Comparison of ENCODE assay signal across 1 cellular context in the genomic region with DNA sequence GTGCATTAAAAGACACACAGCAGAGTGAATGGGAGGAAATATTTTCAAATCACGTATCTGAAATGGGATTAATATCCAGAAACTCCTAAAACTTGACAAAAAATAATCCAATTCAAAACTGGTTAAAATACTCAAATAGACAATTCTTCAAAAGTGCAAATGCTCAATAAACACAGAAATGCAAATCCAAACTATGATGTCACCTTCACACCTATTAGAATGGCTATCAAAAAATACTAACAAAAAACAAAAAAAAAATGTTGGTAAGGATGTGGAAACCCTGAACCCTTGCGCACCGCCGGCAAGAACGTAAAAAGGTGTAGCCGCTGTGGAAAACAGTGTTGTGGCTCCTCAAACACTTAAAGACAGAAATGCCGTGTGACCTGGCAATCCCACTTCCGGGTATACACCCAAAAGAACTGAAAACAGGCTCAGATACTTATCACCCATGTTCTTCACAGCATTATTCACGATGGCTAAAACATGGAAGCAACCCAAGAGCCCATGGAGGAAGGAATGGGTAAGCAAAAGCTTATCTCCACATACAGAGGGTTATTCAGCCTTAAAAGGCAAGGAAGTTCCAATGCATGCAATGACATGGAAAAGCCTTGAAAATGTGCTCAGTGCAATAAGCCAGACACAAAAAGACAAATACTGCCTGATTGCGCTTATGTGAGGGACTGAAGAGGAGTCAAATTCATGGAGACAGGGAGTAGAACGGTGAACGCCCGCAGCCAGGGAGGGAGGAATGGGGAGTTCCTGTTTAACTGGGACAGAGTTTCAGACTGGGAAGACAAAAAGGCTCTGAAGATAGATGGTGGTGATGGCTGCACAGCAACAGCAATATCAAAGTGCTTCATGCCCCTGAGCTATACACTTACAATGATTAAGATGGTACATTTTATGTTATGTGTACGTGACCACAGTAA.
TF ChIP-seq lines count a peak whose summit lies in the region.

No MANE protein-coding gene starts in this region.

TF ChIP-seq in K562, 482 proteins besides CTCF, POLR2A, EP300 and RAD21 (continued from another document and continues in another):
- TF ChIP-seq, protein P1, sequence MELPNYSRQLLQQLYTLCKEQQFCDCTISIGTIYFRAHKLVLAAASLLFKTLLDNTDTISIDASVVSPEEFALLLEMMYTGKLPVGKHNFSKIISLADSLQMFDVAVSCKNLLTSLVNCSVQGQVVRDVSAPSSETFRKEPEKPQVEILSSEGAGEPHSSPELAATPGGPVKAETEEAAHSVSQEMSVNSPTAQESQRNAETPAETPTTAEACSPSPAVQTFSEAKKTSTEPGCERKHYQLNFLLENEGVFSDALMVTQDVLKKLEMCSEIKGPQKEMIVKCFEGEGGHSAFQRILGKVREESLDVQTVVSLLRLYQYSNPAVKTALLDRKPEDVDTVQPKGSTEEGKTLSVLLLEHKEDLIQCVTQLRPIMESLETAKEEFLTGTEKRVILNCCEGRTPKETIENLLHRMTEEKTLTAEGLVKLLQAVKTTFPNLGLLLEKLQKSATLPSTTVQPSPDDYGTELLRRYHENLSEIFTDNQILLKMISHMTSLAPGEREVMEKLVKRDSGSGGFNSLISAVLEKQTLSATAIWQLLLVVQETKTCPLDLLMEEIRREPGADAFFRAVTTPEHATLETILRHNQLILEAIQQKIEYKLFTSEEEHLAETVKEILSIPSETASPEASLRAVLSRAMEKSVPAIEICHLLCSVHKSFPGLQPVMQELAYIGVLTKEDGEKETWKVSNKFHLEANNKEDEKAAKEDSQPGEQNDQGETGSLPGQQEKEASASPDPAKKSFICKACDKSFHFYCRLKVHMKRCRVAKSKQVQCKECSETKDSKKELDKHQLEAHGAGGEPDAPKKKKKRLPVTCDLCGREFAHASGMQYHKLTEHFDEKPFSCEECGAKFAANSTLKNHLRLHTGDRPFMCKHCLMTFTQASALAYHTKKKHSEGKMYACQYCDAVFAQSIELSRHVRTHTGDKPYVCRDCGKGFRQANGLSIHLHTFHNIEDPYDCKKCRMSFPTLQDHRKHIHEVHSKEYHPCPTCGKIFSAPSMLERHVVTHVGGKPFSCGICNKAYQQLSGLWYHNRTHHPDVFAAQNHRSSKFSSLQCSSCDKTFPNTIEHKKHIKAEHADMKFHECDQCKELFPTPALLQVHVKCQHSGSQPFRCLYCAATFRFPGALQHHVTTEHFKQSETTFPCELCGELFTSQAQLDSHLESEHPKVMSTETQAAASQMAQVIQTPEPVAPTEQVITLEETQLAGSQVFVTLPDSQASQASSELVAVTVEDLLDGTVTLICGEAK (IDR thresholded peaks at IDR 0.05) = peak; percentile 40; the same call in 1 of the 2 replicates
- TF ChIP-seq, protein P1 (CRISPR knock-in tag; IDR thresholded peaks at IDR 0.05) = no peak
- TF ChIP-seq HDAC3 (IDR thresholded peaks at IDR 0.05; ENCODE audit: borderline replicate concordance, partially characterized antibody) = no peak
- TF ChIP-seq, protein P2, sequence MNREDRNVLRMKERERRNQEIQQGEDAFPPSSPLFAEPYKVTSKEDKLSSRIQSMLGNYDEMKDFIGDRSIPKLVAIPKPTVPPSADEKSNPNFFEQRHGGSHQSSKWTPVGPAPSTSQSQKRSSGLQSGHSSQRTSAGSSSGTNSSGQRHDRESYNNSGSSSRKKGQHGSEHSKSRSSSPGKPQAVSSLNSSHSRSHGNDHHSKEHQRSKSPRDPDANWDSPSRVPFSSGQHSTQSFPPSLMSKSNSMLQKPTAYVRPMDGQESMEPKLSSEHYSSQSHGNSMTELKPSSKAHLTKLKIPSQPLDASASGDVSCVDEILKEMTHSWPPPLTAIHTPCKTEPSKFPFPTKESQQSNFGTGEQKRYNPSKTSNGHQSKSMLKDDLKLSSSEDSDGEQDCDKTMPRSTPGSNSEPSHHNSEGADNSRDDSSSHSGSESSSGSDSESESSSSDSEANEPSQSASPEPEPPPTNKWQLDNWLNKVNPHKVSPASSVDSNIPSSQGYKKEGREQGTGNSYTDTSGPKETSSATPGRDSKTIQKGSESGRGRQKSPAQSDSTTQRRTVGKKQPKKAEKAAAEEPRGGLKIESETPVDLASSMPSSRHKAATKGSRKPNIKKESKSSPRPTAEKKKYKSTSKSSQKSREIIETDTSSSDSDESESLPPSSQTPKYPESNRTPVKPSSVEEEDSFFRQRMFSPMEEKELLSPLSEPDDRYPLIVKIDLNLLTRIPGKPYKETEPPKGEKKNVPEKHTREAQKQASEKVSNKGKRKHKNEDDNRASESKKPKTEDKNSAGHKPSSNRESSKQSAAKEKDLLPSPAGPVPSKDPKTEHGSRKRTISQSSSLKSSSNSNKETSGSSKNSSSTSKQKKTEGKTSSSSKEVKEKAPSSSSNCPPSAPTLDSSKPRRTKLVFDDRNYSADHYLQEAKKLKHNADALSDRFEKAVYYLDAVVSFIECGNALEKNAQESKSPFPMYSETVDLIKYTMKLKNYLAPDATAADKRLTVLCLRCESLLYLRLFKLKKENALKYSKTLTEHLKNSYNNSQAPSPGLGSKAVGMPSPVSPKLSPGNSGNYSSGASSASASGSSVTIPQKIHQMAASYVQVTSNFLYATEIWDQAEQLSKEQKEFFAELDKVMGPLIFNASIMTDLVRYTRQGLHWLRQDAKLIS (CRISPR knock-in tag; IDR thresholded peaks at IDR 0.05) = no peak
- TF ChIP-seq TEAD2 (tag; IDR thresholded peaks at IDR 0.05) = no peak; the same call in 1 of the 2 replicates
- no peak for TF ChIP-seq BDP1 (IDR thresholded peaks at IDR 0.05; ENCODE audit: insufficient read depth, insufficient read length)
- TF ChIP-seq CEBPG (CRISPR knock-in tag; IDR thresholded peaks at IDR 0.05) = peak; percentile 34; the same call in 1 of the 2 replicates
- no peak for TF ChIP-seq CEBPG (tag; conservative IDR thresholded peaks at IDR 0.05 in 1 of 2, IDR thresholded peaks at IDR 0.05 in 1 of 2)
- TF ChIP-seq, protein P3, sequence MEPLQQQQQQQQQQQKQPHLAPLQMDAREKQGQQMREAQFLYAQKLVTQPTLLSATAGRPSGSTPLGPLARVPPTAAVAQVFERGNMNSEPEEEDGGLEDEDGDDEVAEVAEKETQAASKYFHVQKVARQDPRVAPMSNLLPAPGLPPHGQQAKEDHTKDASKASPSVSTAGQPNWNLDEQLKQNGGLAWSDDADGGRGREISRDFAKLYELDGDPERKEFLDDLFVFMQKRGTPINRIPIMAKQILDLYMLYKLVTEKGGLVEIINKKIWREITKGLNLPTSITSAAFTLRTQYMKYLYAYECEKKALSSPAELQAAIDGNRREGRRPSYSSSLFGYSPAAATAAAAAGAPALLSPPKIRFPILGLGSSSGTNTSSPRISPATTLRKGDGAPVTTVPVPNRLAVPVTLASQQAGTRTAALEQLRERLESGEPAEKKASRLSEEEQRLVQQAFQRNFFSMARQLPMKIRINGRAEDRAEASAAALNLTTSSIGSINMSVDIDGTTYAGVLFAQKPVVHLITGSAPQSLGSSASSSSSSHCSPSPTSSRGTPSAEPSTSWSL (CRISPR knock-in tag; IDR thresholded peaks at IDR 0.05; ENCODE audit: borderline replicate concordance) = no peak
- TF ChIP-seq ZNF143 (CRISPR knock-in tag; IDR thresholded peaks at IDR 0.05) = no peak
- TF ChIP-seq TSC22D4 (tag; IDR thresholded peaks at IDR 0.05) = no peak
- no peak for TF ChIP-seq ZNF707 (CRISPR knock-in tag; conservative IDR thresholded peaks at IDR 0.05)
- TF ChIP-seq, protein P4, sequence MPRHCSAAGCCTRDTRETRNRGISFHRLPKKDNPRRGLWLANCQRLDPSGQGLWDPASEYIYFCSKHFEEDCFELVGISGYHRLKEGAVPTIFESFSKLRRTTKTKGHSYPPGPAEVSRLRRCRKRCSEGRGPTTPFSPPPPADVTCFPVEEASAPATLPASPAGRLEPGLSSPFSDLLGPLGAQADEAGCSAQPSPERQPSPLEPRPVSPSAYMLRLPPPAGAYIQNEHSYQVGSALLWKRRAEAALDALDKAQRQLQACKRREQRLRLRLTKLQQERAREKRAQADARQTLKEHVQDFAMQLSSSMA (CRISPR knock-in tag; IDR thresholded peaks at IDR 0.05) = no peak
- TF ChIP-seq FOXM1 (IDR thresholded peaks at IDR 0.05; ENCODE audit: low read depth) = 0 out of 2 replicates have a peak, but pooled peaks have one; percentile 8
- TF ChIP-seq FOXM1 (CRISPR knock-in tag; IDR thresholded peaks at IDR 0.05; ENCODE audit: low read depth) = no peak
- no peak for TF ChIP-seq NFYB (IDR thresholded peaks at IDR 0.05; ENCODE audit: extremely low read depth, insufficient read length)
- TF ChIP-seq, protein P5, sequence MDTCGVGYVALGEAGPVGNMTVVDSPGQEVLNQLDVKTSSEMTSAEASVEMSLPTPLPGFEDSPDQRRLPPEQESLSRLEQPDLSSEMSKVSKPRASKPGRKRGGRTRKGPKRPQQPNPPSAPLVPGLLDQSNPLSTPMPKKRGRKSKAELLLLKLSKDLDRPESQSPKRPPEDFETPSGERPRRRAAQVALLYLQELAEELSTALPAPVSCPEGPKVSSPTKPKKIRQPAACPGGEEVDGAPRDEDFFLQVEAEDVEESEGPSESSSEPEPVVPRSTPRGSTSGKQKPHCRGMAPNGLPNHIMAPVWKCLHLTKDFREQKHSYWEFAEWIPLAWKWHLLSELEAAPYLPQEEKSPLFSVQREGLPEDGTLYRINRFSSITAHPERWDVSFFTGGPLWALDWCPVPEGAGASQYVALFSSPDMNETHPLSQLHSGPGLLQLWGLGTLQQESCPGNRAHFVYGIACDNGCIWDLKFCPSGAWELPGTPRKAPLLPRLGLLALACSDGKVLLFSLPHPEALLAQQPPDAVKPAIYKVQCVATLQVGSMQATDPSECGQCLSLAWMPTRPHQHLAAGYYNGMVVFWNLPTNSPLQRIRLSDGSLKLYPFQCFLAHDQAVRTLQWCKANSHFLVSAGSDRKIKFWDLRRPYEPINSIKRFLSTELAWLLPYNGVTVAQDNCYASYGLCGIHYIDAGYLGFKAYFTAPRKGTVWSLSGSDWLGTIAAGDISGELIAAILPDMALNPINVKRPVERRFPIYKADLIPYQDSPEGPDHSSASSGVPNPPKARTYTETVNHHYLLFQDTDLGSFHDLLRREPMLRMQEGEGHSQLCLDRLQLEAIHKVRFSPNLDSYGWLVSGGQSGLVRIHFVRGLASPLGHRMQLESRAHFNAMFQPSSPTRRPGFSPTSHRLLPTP (IDR thresholded peaks at IDR 0.05; ENCODE audit: borderline replicate concordance, extremely low read depth, insufficient read length) = no peak
- TF ChIP-seq CHD2 (IDR thresholded peaks at IDR 0.05; ENCODE audit: low read depth, low read length) = no peak
- peak in 1 of 2 experiments; percentile 46; a peak in 1 of 3 replicates for TF ChIP-seq CBX3 (IDR thresholded peaks at IDR 0.05; ENCODE audit: borderline replicate concordance in 1 of 2, low read length in 2 of 2)
- no peak for TF ChIP-seq ZNF347 (CRISPR knock-in tag; IDR thresholded peaks at IDR 0.05; ENCODE audit: low read depth)
- no peak for TF ChIP-seq SAFB2 (IDR thresholded peaks at IDR 0.05; ENCODE audit: borderline replicate concordance, low read depth, low read length, severe bottlenecking)
- 0 out of 2 replicates have a peak, but pooled peaks have one; percentile 53 for TF ChIP-seq NBN (IDR thresholded peaks at IDR 0.05; ENCODE audit: low read depth)
- TF ChIP-seq TEAD4 (IDR thresholded peaks at IDR 0.05; ENCODE audit: low read length) = peak; percentile 67
- 0 out of 2 replicates have a peak, but pooled peaks have one; percentile 33 for TF ChIP-seq TEAD4 (CRISPR knock-in tag; IDR thresholded peaks at IDR 0.05; ENCODE audit: borderline replicate concordance)
- TF ChIP-seq, protein P6, sequence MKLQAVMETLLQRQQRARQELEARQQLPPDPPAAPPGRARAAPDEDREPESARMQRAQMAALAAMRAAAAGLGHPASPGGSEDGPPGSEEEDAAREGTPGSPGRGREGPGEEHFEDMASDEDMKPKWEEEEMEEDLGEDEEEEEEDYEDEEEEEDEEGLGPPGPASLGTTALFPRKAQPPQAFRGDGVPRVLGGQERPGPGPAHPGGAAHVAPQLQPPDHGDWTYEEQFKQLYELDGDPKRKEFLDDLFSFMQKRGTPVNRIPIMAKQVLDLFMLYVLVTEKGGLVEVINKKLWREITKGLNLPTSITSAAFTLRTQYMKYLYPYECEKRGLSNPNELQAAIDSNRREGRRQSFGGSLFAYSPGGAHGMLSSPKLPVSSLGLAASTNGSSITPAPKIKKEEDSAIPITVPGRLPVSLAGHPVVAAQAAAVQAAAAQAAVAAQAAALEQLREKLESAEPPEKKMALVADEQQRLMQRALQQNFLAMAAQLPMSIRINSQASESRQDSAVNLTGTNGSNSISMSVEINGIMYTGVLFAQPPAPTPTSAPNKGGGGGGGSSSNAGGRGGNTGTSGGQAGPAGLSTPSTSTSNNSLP (IDR thresholded peaks at IDR 0.05; ENCODE audit: borderline replicate concordance, low read depth, low read length) = 0 out of 2 replicates have a peak, but pooled peaks have one; percentile 38
- TF ChIP-seq TAF1 (IDR thresholded peaks at IDR 0.05; ENCODE audit: control insufficient read depth, extremely low read depth, insufficient read depth, low read length, severe bottlenecking) = no peak
- no peak for TF ChIP-seq TGIF2 (CRISPR knock-in tag; IDR thresholded peaks at IDR 0.05)
- TF ChIP-seq, protein P7, sequence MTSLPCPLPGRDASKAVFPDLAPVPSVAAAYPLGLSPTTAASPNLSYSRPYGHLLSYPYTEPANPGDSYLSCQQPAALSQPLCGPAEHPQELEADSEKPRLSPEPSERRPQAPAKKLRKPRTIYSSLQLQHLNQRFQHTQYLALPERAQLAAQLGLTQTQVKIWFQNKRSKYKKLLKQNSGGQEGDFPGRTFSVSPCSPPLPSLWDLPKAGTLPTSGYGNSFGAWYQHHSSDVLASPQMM (CRISPR knock-in tag; IDR thresholded peaks at IDR 0.05) = no peak
- TF ChIP-seq ZNF282 (CRISPR knock-in tag; IDR thresholded peaks at IDR 0.05) = no peak
- no peak for TF ChIP-seq ZNF583 (CRISPR knock-in tag; IDR thresholded peaks at IDR 0.05)
- no peak for TF ChIP-seq GTF2A2 (tag; IDR thresholded peaks at IDR 0.05)
